Comparison of ENCODE assay signal across 5 cellular contexts in genomic region chr4:22599929-22600432, GRCh38.
A peak's percentile ranks its signal among the peaks of the same experiment; 100 is the strongest.
DNase-seq lines count a peak whose midpoint lies in the region; ATAC-seq and TF ChIP-seq lines count a peak whose summit lies in the region.
"Not testable (repeated sequence)": the region's sequence is repeated elsewhere in the genome, so short reads cannot be mapped to it uniquely, and the experiment has no call there.

No MANE protein-coding gene starts in this region.

- WGBS in body of pancreas, 2 donors, result 86 to 97% methylated on average over 8 of the region's 8 CpGs

- TSS peak; percentile 73 for BruUV-seq in Calu3 (replicated peaks; lab: Mats Ljungman, UMichigan)

- intact Hi-C loops in Calu3 (cut with micrococcal nuclease; ENCODE audit: unreplicated experiment); body of pancreas (cut with DNase I): not testable (repeated sequence)

- not testable (repeated sequence) for H3K27me3 ChIP-seq in OCI-LY3 (ENCODE audit: low read depth, low read length); body of pancreas

- ATAC-seq in body of pancreas, result not testable (repeated sequence)

- H3K9ac ChIP-seq in OCI-LY3 (ENCODE audit: low read length), result peak overlapping the region; percentile 100

- peak overlapping the region; percentile 64 for H3K4me3 Mint-ChIP-seq in Calu3 (ENCODE audit: low read depth, unreplicated experiment)
- H3K4me3 Mint-ChIP-seq in nephron, result not testable (repeated sequence)

- H3K79me2 ChIP-seq in OCI-LY3 (ENCODE audit: low read length), result peaks cover 59% of the 10 kb centered on the region

- H3K36me3 Mint-ChIP-seq in Calu3 (ENCODE audit: insufficient read depth, unreplicated experiment); nephron (ENCODE audit: low read depth): not testable (repeated sequence)

- H3K4me2 ChIP-seq in OCI-LY3 (ENCODE audit: low read length), result peak overlapping the region; percentile 92

- DNase-seq in Calu3; body of pancreas; epithelial cell of proximal tubule (ENCODE audit: low read depth): not testable (repeated sequence)

- not testable (repeated sequence) for H3K27me3 Mint-ChIP-seq in Calu3 (ENCODE audit: unreplicated experiment); nephron (ENCODE audit: low read depth)

- not testable (repeated sequence) for H3K9me3 Mint-ChIP-seq in Calu3 (ENCODE audit: low read depth, unreplicated experiment); nephron

- H3K27ac Mint-ChIP-seq in Calu3 (ENCODE audit: unreplicated experiment) (peak overlapping the region; percentile 85), nephron (peak overlapping the region; percentile 10 to 73 (median 13))

- H3K9me3 ChIP-seq in OCI-LY3 (ENCODE audit: insufficient read depth, low read length); body of pancreas: not testable (repeated sequence)

- CTCF ChIA-PET in Calu3 (lab: Charles Lee), result interaction anchor here (0.6 kb wide), 1 partner anchor 272 kb away, joined by 6 read pairs; no protein-coding TSS in a partner anchor

- H4K20me1 ChIP-seq in OCI-LY3 (ENCODE audit: insufficient read depth, low read length), result not testable (repeated sequence)

- H3K4me1 ChIP-seq in OCI-LY3 (ENCODE audit: low read length), result peaks cover 60% of the 10 kb centered on the region
- not testable (repeated sequence) for H3K4me1 ChIP-seq in body of pancreas

- TF ChIP-seq POLR2A in body of pancreas (IDR thresholded peaks at IDR 0.05), result not testable (repeated sequence)

- not testable (repeated sequence) for TF ChIP-seq CTCF in Calu3 (IDR thresholded peaks at IDR 0.05; ENCODE audit: unreplicated experiment); OCI-LY3 (IDR thresholded peaks at IDR 0.05; ENCODE audit: low read depth, low read length); body of pancreas (IDR thresholded peaks at IDR 0.05); epithelial cell of proximal tubule (conservative IDR thresholded peaks at IDR 0.05; ENCODE audit: low read depth, low read length); nephron (IDR thresholded peaks at IDR 0.05; ENCODE audit: unreplicated experiment in 3 of 3)

- not testable (repeated sequence) for H3K36me3 ChIP-seq in OCI-LY3 (replicated peaks; ENCODE audit: low read depth, low read length); body of pancreas (replicated peaks in 1 of 2; ENCODE audit: insufficient read depth in 1 of 2, low read depth in 2 of 2)

- H3K4me1 Mint-ChIP-seq in Calu3 (ENCODE audit: low read depth, unreplicated experiment) (peaks cover 23% of the 10 kb centered on the region), nephron (peaks cover 34% of the 10 kb centered on the region)

- H2AFZ ChIP-seq in OCI-LY3 (ENCODE audit: low read depth, low read length), result not testable (repeated sequence)

- H3K4me3 ChIP-seq in OCI-LY3 (ENCODE audit: low read length) (peak overlapping the region; percentile 90), epithelial cell of proximal tubule (ENCODE audit: low read depth, low read length) (peak overlapping the region; percentile 50)
- not testable (repeated sequence) for H3K4me3 ChIP-seq in body of pancreas

- H3K27ac ChIP-seq in OCI-LY3 (ENCODE audit: low read length) (peak overlapping the region; percentile 99), body of pancreas (peak overlapping the region; percentile 15 to 72 (median 46))
